Comparison of ENCODE assay signal across 8 cellular contexts in genomic region chr1:201538618-201539551, GRCh38. TPM values are rescaled to one million over a fixed set of nuclear protein-coding genes. Genes with fewer than 3 reads are reported as not detected.
DNase-seq lines count a peak whose midpoint lies in the region; ATAC-seq, FAIRE-seq and TF ChIP-seq lines count a peak whose summit lies in the region.

Gene NAV1, plus strand, starts transcription at chr1:201539127. Its CDS starts 83,758 bp downstream, at chr1:201622885.

- H4K91ac ChIP-seq in trophoblast cell (ENCODE audit: low read depth, low read length), result peak within 1 kb of the TSS; percentile 95

- FAIRE-seq in D721Med (lab: Jason Lieb, UNC), result no peak

- intact Hi-C loops in activated CD4-positive, alpha-beta T cell treated with anti-CD3 and anti-CD28 coated beads, Interleukin-2, amount 10 ng/mL, durations not matched to agents 24 days and 14 days (cut with micrococcal nuclease), result no loop called here

- H3K9me3 ChIP-seq in right atrium auricular region (no peaks in the 10 kb centered on the region), trophoblast cell (ENCODE audit: insufficient read depth, low read depth, low read length) (no peaks in the 10 kb centered on the region)

- peak within 1 kb of the TSS; percentile 59 for H3K4ac ChIP-seq in trophoblast cell (ENCODE audit: low read depth, low read length)

- H3K9ac ChIP-seq in trophoblast cell (ENCODE audit: low read length), result peak within 1 kb of the TSS; percentile 89

- H3K36me3 Mint-ChIP-seq in activated CD4-positive, alpha-beta T cell treated with anti-CD3 and anti-CD28 coated beads, Interleukin-2, amount 10 ng/mL, durations not matched to agents 24 days and 14 days (ENCODE audit: low read depth), result no peaks in the 10 kb centered on the region

- H4K8ac ChIP-seq in trophoblast cell (ENCODE audit: low read depth, low read length), result peak within 1 kb of the TSS; percentile 64

- H2AK5ac ChIP-seq in trophoblast cell (ENCODE audit: low read length), result peak within 1 kb of the TSS; percentile 49

- H3K4me3 ChIP-seq in astrocyte of the cerebellum (ENCODE audit: low read depth, low read length) (peak within 1 kb of the TSS; percentile 77), right atrium auricular region (peak within 1 kb of the TSS; percentile 58 to 68), trophoblast cell (ENCODE audit: low read depth, low read length) (peak within 1 kb of the TSS; percentile 87)

- H3K4me1 ChIP-seq in right atrium auricular region (peaks cover 0 to 75% of the 10 kb centered on the region in 2 donors), trophoblast cell (ENCODE audit: control insufficient read depth in 1 of 2, insufficient read depth in 2 of 2, low read length in 2 of 2) (peaks cover 24 to 27% of the 10 kb centered on the region in 2 experiments)

- WGBS in trophoblast cell (ENCODE audit: extremely low coverage, insufficient coverage, insufficient read length), result no CpG with 5 or more reads among the region's 93 CpGs

- TF ChIP-seq CTCF in astrocyte of the cerebellum (IDR thresholded peaks at IDR 0.05; ENCODE audit: low read depth, low read length, missing control alignments) (no peak), right atrium auricular region (IDR thresholded peaks at IDR 0.05) (no peak), D721Med (IDR thresholded peaks at IDR 0.05; ENCODE audit: insufficient read depth, missing control alignments) (no peak)

- H3K27me3 ChIP-seq in right atrium auricular region (no peaks in the 10 kb centered on the region), trophoblast cell (ENCODE audit: insufficient read depth, low read length) (no peaks in the 10 kb centered on the region)

- H2AFZ ChIP-seq in trophoblast cell (ENCODE audit: insufficient read depth, low read length, poor library complexity), result peak within 1 kb of the TSS; percentile 57

- H2BK12ac ChIP-seq in trophoblast cell (ENCODE audit: low read length), result peak within 1 kb of the TSS; percentile 66

- H3K36me3 ChIP-seq in right atrium auricular region (no peaks in the 10 kb centered on the region), trophoblast cell (ENCODE audit: control insufficient read depth in 1 of 2, insufficient read depth in 2 of 2, low read length in 2 of 2) (no peaks in the 10 kb centered on the region)

- peaks cover 67% of the 10 kb centered on the region for H3K27me3 Mint-ChIP-seq in activated CD4-positive, alpha-beta T cell treated with anti-CD3 and anti-CD28 coated beads, Interleukin-2, amount 10 ng/mL, durations not matched to agents 24 days and 14 days

- H3K79me1 ChIP-seq in trophoblast cell (ENCODE audit: low read length), result peaks cover 32% of the 10 kb centered on the region

- in situ Hi-C loops in astrocyte of the cerebellum (cut with HindIII; ENCODE audit: low sequenced_read_pairs), result no loop called here

- peaks cover 17% of the 10 kb centered on the region for H3K4me1 Mint-ChIP-seq in activated CD4-positive, alpha-beta T cell treated with anti-CD3 and anti-CD28 coated beads, Interleukin-2, amount 10 ng/mL, durations not matched to agents 24 days and 14 days

- H3K9me3 Mint-ChIP-seq in activated CD4-positive, alpha-beta T cell treated with anti-CD3 and anti-CD28 coated beads, Interleukin-2, amount 10 ng/mL, durations not matched to agents 24 days and 14 days, result no peaks in the 10 kb centered on the region

- peak within 1 kb of the TSS; percentile 66 for H4K12ac ChIP-seq in trophoblast cell (ENCODE audit: low read depth, low read length)

- DNase-seq in activated CD4-positive, alpha-beta T cell treated with anti-CD3 and anti-CD28 coated beads, Interleukin-2, amount 10 ng/mL, durations not matched to agents 24 days and 14 days, result no peak
- DNase-seq in activated CD4-positive, alpha-beta T cell treated with anti-CD3 and anti-CD28 coated beads, Interleukin-2, amount 50 U/mL, for 4 hours, result no peak
- DNase-seq in NCI-H2227 (lab: John Stamatoyannopoulos, UW; ENCODE audit: unreplicated experiment) (peak; percentile 82), astrocyte of the cerebellum (ENCODE audit: low read depth) (no peak), right atrium auricular region (ENCODE audit: low spot score) (peak; percentile 83), trophoblast cell (peak; percentile 93 to 94), D721Med (ENCODE audit: insufficient read length, low spot score) (no peak)

- no peak for ATAC-seq in HG03521 (IDR thresholded peaks at IDR 0.05; ENCODE audit: unreplicated experiment)

- peak within 1 kb of the TSS; percentile 87 for H3K18ac ChIP-seq in trophoblast cell (ENCODE audit: low read length)

- peak within 1 kb of the TSS; percentile 88 for H3K14ac ChIP-seq in trophoblast cell (ENCODE audit: low read length)

- H3K4me3 Mint-ChIP-seq in activated CD4-positive, alpha-beta T cell treated with anti-CD3 and anti-CD28 coated beads, Interleukin-2, amount 10 ng/mL, durations not matched to agents 24 days and 14 days, result peak within 1 kb of the TSS; percentile 69

- H3K4me2 ChIP-seq in trophoblast cell (ENCODE audit: low read length), result peak within 1 kb of the TSS; percentile 88

- peak within 1 kb of the TSS; percentile 74 for H2BK5ac ChIP-seq in trophoblast cell (ENCODE audit: low read depth, low read length, poor library complexity)

- H3K27ac ChIP-seq in right atrium auricular region (peak within 1 kb of the TSS; percentile 74 to 86), trophoblast cell (ENCODE audit: low read depth, low read length) (peak within 1 kb of the TSS; percentile 89)

- H3K27ac Mint-ChIP-seq in activated CD4-positive, alpha-beta T cell treated with anti-CD3 and anti-CD28 coated beads, Interleukin-2, amount 10 ng/mL, durations not matched to agents 24 days and 14 days, result no peak within 1 kb of the TSS

- H3K23ac ChIP-seq in trophoblast cell (ENCODE audit: low read length), result no peak within 1 kb of the TSS

- H3K79me2 ChIP-seq in trophoblast cell (ENCODE audit: control insufficient read depth, insufficient read depth, low read length, poor library complexity), result peaks cover 18% of the 10 kb centered on the region

- peak within 1 kb of the TSS; percentile 74 for H2BK120ac ChIP-seq in trophoblast cell (ENCODE audit: insufficient read depth, low read length, poor library complexity)

RNA-seq across cellular contexts. Expression of gene NAV1, which starts in this region (rescaled TPM):
- total RNA-seq in activated CD4-positive, alpha-beta T cell treated with anti-CD3 and anti-CD28 coated beads, Interleukin-2, amount 10 ng/mL, durations not matched to agents 24 days and 14 days, result 0.40 and 1.1 TPM in 2 replicates
- total RNA-seq in right atrium auricular region, result 10 to 100 TPM; 16.3 to 32.1 TPM
- polyA plus RNA-seq in trophoblast cell (2013), result 38.9 and 40.5 TPM in 2 replicates

Comparison
In these comparisons a context has a peak if more than half of its experiments do, and no peak if none do; other contexts are left out.
1. DNase-seq: peak in NCI-H2227 (single experiment), right atrium auricular region (single experiment) and trophoblast cell (2 of 2); none in activated CD4-positive, alpha-beta T cell treated with anti-CD3 and anti-CD28 coated beads, Interleukin-2, amount 10 ng/mL, durations not matched to agents 24 days and 14 days (single experiment), activated CD4-positive, alpha-beta T cell treated with anti-CD3 and anti-CD28 coated beads, Interleukin-2, amount 50 U/mL, for 4 hours (0 of 2), astrocyte of the cerebellum (single experiment) and D721Med (single experiment).
2. Peak in every context shown above with its lines, with median percentiles within 50 percentile points of each other: H3K4me3 ChIP-seq.